In the genomic region with DNA sequence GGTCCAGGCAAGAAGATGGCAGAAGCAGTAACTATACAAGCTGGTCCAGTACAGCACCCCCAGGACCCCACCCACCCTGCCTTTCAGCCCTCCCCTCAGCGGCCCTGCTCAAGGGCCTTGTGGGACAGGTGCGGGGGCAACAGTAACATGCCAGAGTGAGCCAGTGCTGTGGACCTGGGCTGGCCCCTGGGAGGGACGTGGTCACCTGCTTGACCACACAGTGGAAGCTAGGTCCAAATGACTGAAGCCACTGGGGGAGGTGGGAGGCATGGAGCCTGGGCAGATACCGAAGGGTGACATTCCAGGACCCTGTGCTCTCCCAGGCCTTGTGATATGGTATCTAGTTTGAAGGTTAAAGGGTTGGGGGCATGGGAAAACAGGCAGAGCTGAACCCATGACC, we compare ENCODE assay signal across 24 cellular contexts. TPM values are rescaled to one million over a fixed set of nuclear protein-coding genes. Genes with fewer than 3 reads are reported as not detected.
DNase-seq lines count a peak whose midpoint lies in the region; ATAC-seq and TF ChIP-seq lines count a peak whose summit lies in the region.
"Had no signal": no experiment of that assay in that cellular context is flagged by ENCODE, and none has a peak within 500 bp of the region (broad histone marks: within the 10 kb centered on the region; RNA-seq: fewer than 3 reads in every experiment).

No MANE protein-coding gene starts in this region.

- H3K4me3 ChIP-seq in duodenal mucosa (ENCODE audit: low read depth in 1 of 2, low read length in 2 of 2) = no peak overlapping the region
- H3K4me3 ChIP-seq: PC-9 had no signal

- H3K36me3 ChIP-seq in duodenal mucosa (ENCODE audit: control insufficient read depth in 1 of 2, insufficient read depth in 2 of 2, low read length in 2 of 2) = no peaks in the 10 kb centered on the region

- no peak for ATAC-seq in left ventricle myocardium superior
- no peak for ATAC-seq in left cardiac atrium
- ATAC-seq in GM19324 (IDR thresholded peaks at IDR 0.05; ENCODE audit: low FRiP score, unreplicated experiment) = no peak

- peak overlapping the region; percentile 42 for H3K27ac Mint-ChIP-seq in osteocyte (ENCODE audit: unreplicated experiment)

- peaks cover 62 to 67% of the 10 kb centered on the region in 2 donors for H3K4me1 ChIP-seq in duodenal mucosa (ENCODE audit: control insufficient read depth in 1 of 2, insufficient read depth in 2 of 2, low read length in 2 of 2)

- H3K9ac ChIP-seq in duodenal mucosa (ENCODE audit: low read depth in 1 of 2, low read length in 2 of 2) = peak overlapping the region; percentile 27 to 76

- no peak for TF ChIP-seq CTCF in osteocyte (IDR thresholded peaks at IDR 0.05)

- H3K36me3 Mint-ChIP-seq in osteocyte (ENCODE audit: unreplicated experiment) = no peaks in the 10 kb centered on the region
- H3K36me3 Mint-ChIP-seq: CD4-positive, CD25-positive, alpha-beta regulatory T cell had no signal

- no peaks in the 10 kb centered on the region for H3K9me3 ChIP-seq in duodenal mucosa (ENCODE audit: control insufficient read depth in 1 of 2, low read length in 2 of 2)

- H3K27ac ChIP-seq in duodenal mucosa (ENCODE audit: low read depth, low read length) = peak overlapping the region; percentile 89
- H3K27ac ChIP-seq: PC-9 had no signal

- H3K9me3 Mint-ChIP-seq in osteocyte (ENCODE audit: unreplicated experiment) = no peaks in the 10 kb centered on the region
- H3K9me3 Mint-ChIP-seq: CD4-positive, CD25-positive, alpha-beta regulatory T cell had no signal

- H3K27me3 ChIP-seq in duodenal mucosa (ENCODE audit: control insufficient read depth in 1 of 2, insufficient read depth in 2 of 2, low read length in 2 of 2) = no peaks in the 10 kb centered on the region

- H3K4me1 Mint-ChIP-seq in osteocyte (ENCODE audit: unreplicated experiment) = peaks cover 61% of the 10 kb centered on the region

- DNase-seq in left ventricle myocardium superior (peak; percentile 23), left cardiac atrium (no peak), osteocyte (ENCODE audit: extremely low spot score, unreplicated experiment) (no peak), NCI-H1436 treated with DMSO at 0.1 percent for 48 hours (lab: John Stamatoyannopoulos, UW) (no peak), kidney tubule cell (ENCODE audit: low spot score) (no peak), GM19240 (ENCODE audit: insufficient read length, low spot score) (no peak)
- DNase-seq: 8988T; ACHN; CD4-positive, CD25-positive, alpha-beta regulatory T cell; DMS153; DND-41; Karpas-422; NCI-H1092 treated with DMSO at 0.1 percent for 48 hours; NCI-H1436; NCI-H187 treated with DMSO at 0.1 percent for 48 hours; NCI-H446 treated with DMSO at 0.1 percent for 48 hours; NCI-H526 treated with DMSO at 0.1 percent for 48 hours; PC-9; RPMI8226; SHP77 had no signal

- no peak overlapping the region for H3K4me3 Mint-ChIP-seq in osteocyte (ENCODE audit: unreplicated experiment)
- H3K4me3 Mint-ChIP-seq: CD4-positive, CD25-positive, alpha-beta regulatory T cell had no signal

- H3K27me3 Mint-ChIP-seq in osteocyte (ENCODE audit: unreplicated experiment) = no peaks in the 10 kb centered on the region
- H3K27me3 Mint-ChIP-seq: CD4-positive, CD25-positive, alpha-beta regulatory T cell had no signal

- intact Hi-C loops in left ventricle myocardium superior (cut with micrococcal nuclease) = no loop called here
- intact Hi-C loops in left cardiac atrium (cut with DNase I) = no loop called here

RNA-seq across cellular contexts. Expression of a gene that starts 17.3 kb away (rescaled TPM):
- total RNA-seq in left ventricle myocardium superior (66.6 TPM), left cardiac atrium (10 to 100 TPM; 66.9 to 71.3 TPM), osteocyte (112 and 116 TPM in 2 replicates)

RNA-seq across cellular contexts. Expression of a gene that starts 19.7 kb away (rescaled TPM):
- total RNA-seq in left ventricle myocardium superior = not detected
- total RNA-seq in left cardiac atrium = not detected
- not detected in 2 replicates for total RNA-seq in osteocyte
- total RNA-seq: CD4-positive, CD25-positive, alpha-beta regulatory T cell; HT-29; PC-9; SK-MEL-5 had no signal

RNA-seq across cellular contexts. Expression of a gene that starts 32.8 kb away (rescaled TPM):
- total RNA-seq in left ventricle myocardium superior (0.89 TPM), left cardiac atrium (1 to 10 TPM in 1 of 2 donors, not detected in 1; 1.6 TPM), osteocyte (0.40 and 0.68 TPM in 2 replicates)
- total RNA-seq: CD4-positive, CD25-positive, alpha-beta regulatory T cell had no signal

RNA-seq across cellular contexts. Expression of a gene that starts 47.4 kb away (rescaled TPM):
- total RNA-seq in left ventricle myocardium superior (3.5 TPM), left cardiac atrium (1 to 10 TPM; 4.6 to 6.8 TPM), osteocyte (13.5 and 15.4 TPM in 2 replicates)
- total RNA-seq: CD4-positive, CD25-positive, alpha-beta regulatory T cell had no signal
